In genomic region chr11:66386171-66387069, GRCh38 we compare ENCODE assay signal across 8 cellular contexts. TPM values are rescaled to one million over a fixed set of nuclear protein-coding genes. Genes with fewer than 3 reads are reported as not detected.
A peak's percentile ranks its signal among the peaks of the same experiment; 100 is the strongest.
DNase-seq lines count a peak whose midpoint lies in the region; ATAC-seq and TF ChIP-seq lines count a peak whose summit lies in the region.

No MANE protein-coding gene starts in this region.

- H3K9me3 ChIP-seq in right atrium auricular region, result no peaks in the 10 kb centered on the region
- no peaks in the 10 kb centered on the region for H3K9me3 ChIP-seq in vagina

- peak; percentile 95 for TF ChIP-seq CTCF in GM06990 (IDR thresholded peaks at IDR 0.05; ENCODE audit: insufficient read depth, low read length, poor library complexity, severe bottlenecking)
- peak; percentile 90 to 94 for TF ChIP-seq CTCF in right atrium auricular region (IDR thresholded peaks at IDR 0.05)
- peak; percentile 81 to 88 (median 85) for TF ChIP-seq CTCF in vagina (IDR thresholded peaks at IDR 0.05)

- no peak for TF ChIP-seq POLR2A in vagina (IDR thresholded peaks at IDR 0.05)

- no peak for ATAC-seq in GM21723 (IDR thresholded peaks at IDR 0.05; ENCODE audit: unreplicated experiment)

- intact Hi-C loops in vagina (cut with DNase I), result loop anchor here (5.0 kb wide), 1 partner anchor 59 kb away; no protein-coding TSS in a partner anchor

- no peak for DNase-seq in GM06990 (ENCODE audit: extremely low read depth, insufficient read length)
- DNase-seq in NCI-H146 (lab: John Stamatoyannopoulos, UW), result peak; percentile 74
- DNase-seq in amygdala (lab: John Stamatoyannopoulos, UW), result peak in 50 of 56 donors; percentile 20 to 92 (median 58)
- peak; percentile 95 for DNase-seq in right atrium auricular region (ENCODE audit: low spot score)
- DNase-seq in vagina (ENCODE audit: extremely low spot score in 2 of 2), result peak in 1 of 2 donors; percentile 83

- H3K27me3 Mint-ChIP-seq in T-helper 1 cell treated with Interleukin-12 subunit alpha and Interleukin-12 subunit beta and Interleukin-4 antibody, amounts not matched to agents 30 μg/mL and 1 μg/mL, for 36 hours (ENCODE audit: low read depth), result peaks cover 3% of the 10 kb centered on the region

- no peaks in the 10 kb centered on the region for H3K36me3 Mint-ChIP-seq in T-helper 1 cell treated with Interleukin-12 subunit alpha and Interleukin-12 subunit beta and Interleukin-4 antibody, amounts not matched to agents 30 μg/mL and 1 μg/mL, for 36 hours (ENCODE audit: low read depth)

- H3K4me1 ChIP-seq in right atrium auricular region, result no peaks in the 10 kb centered on the region
- no peaks in the 10 kb centered on the region for H3K4me1 ChIP-seq in rectal smooth muscle tissue (ENCODE audit: control insufficient read depth, insufficient read depth, low read length)
- no peaks in the 10 kb centered on the region for H3K4me1 ChIP-seq in vagina

- H3K27ac ChIP-seq in right atrium auricular region (peak overlapping the region in 1 of 2 donors; percentile 30), rectal smooth muscle tissue (ENCODE audit: low read depth, low read length) (no peak overlapping the region), vagina (peak overlapping the region; percentile 20)

- H3K4me3 ChIP-seq in GM06990 (replicated peaks; ENCODE audit: low read depth, low read length) (no peak overlapping the region), right atrium auricular region (peak overlapping the region in 1 of 2 donors; percentile 37), rectal smooth muscle tissue (ENCODE audit: low read length) (peak overlapping the region; percentile 46), vagina (peak overlapping the region; percentile 16 to 19)

- H3K4me1 Mint-ChIP-seq in T-helper 1 cell treated with Interleukin-12 subunit alpha and Interleukin-12 subunit beta and Interleukin-4 antibody, amounts not matched to agents 30 μg/mL and 1 μg/mL, for 36 hours (ENCODE audit: low read depth), result peaks cover 11% of the 10 kb centered on the region

- H3K27ac Mint-ChIP-seq in T-helper 1 cell treated with Interleukin-12 subunit alpha and Interleukin-12 subunit beta and Interleukin-4 antibody, amounts not matched to agents 30 μg/mL and 1 μg/mL, for 36 hours, result no peak overlapping the region

- H3K36me3 ChIP-seq in GM06990 (ENCODE audit: control insufficient read depth, insufficient read depth, low read length) (no peaks in the 10 kb centered on the region), right atrium auricular region (no peaks in the 10 kb centered on the region), rectal smooth muscle tissue (ENCODE audit: control insufficient read depth, insufficient read depth, low read length) (no peaks in the 10 kb centered on the region), vagina (no peaks in the 10 kb centered on the region)

- H3K9me3 Mint-ChIP-seq in T-helper 1 cell treated with Interleukin-12 subunit alpha and Interleukin-12 subunit beta and Interleukin-4 antibody, amounts not matched to agents 30 μg/mL and 1 μg/mL, for 36 hours, result no peaks in the 10 kb centered on the region

- peak overlapping the region; percentile 5 for H3K4me3 Mint-ChIP-seq in T-helper 1 cell treated with Interleukin-12 subunit alpha and Interleukin-12 subunit beta and Interleukin-4 antibody, amounts not matched to agents 30 μg/mL and 1 μg/mL, for 36 hours

- peak overlapping the region; percentile 21 for H3K9ac ChIP-seq in rectal smooth muscle tissue (ENCODE audit: low read length)

- H3K27me3 ChIP-seq in GM06990 (replicated peaks; ENCODE audit: control insufficient read depth, insufficient read depth, low read length) (no peaks in the 10 kb centered on the region; the same call in none of the 2 replicates), right atrium auricular region (no peaks in the 10 kb centered on the region), rectal smooth muscle tissue (ENCODE audit: control insufficient read depth, insufficient read depth, low read length) (no peaks in the 10 kb centered on the region), vagina (no peaks in the 10 kb centered on the region)

RNA-seq across cellular contexts. Expression of gene SLC29A2, which starts 14.9 kb away (rescaled TPM):
- total RNA-seq in right atrium auricular region (10 to 100 TPM; 16.9 to 19.9 TPM), vagina (4.2 TPM)

RNA-seq across cellular contexts. Expression of gene NPAS4, which starts 34.4 kb away (rescaled TPM):
- total RNA-seq in right atrium auricular region (under 1 TPM in 1 of 2 donors, not detected in 1; 0.19 TPM), vagina (not detected)

RNA-seq across cellular contexts. Expression of gene B4GAT1, which starts 39.0 kb away (rescaled TPM):
- total RNA-seq in right atrium auricular region (10 to 100 TPM; 61.1 to 64.3 TPM), vagina (25.0 TPM)

RNA-seq across cellular contexts. Expression of gene BRMS1, which starts 41.5 kb away (rescaled TPM):
- total RNA-seq in right atrium auricular region (10 to 100 TPM; 19.2 to 33.3 TPM), vagina (37.1 TPM)

RNA-seq across cellular contexts. Expression of gene RIN1, which starts 50.2 kb away (rescaled TPM):
- total RNA-seq in right atrium auricular region (1 to 10 TPM; 1.0 to 5.9 TPM), vagina (19.2 TPM)
